10 cellular contexts compared by ENCODE assay signal in the genomic region with DNA sequence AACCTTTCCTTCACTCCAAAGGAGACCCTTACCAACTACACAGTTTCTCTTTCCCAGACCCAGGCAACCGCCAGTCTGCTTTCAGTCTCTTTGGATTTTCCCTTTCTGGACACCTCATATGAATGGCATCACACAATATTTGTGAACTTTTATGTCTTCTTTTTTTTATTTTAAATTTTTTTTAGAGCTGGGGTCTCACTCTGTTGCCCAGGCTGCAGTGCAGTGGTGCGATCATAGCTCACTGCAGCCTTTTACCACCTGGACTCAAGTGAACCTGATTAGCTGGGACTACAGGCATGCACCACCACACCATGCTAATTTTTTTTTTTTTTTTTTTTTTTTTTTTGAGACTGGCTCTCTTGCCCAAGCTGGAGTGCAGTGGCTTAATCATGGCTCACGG.
"Had no signal": no experiment of that assay in that cellular context is flagged by ENCODE, and none has a peak within 500 bp of the region (broad histone marks: within the 10 kb centered on the region; RNA-seq: fewer than 3 reads in every experiment).

No MANE protein-coding gene starts in this region.

- H3K27ac Mint-ChIP-seq: HFFc6 had no signal

- DNase-seq: GOT3, H7, IMR-90, KG1 had no signal

- H3K4me3 ChIP-seq: GM23248, HAP-1, K562 had no signal

- H3K4me3 Mint-ChIP-seq: HFFc6 had no signal

- H3K9ac ChIP-seq: GM23248 had no signal

- FAIRE-seq: K562 had no signal

- ATAC-seq: HCT116, K562 had no signal

- H3K9me3 ChIP-seq: HAP-1 had no signal

- H3K9me3 Mint-ChIP-seq: HFFc6 had no signal

- H3K36me3 ChIP-seq: HAP-1 had no signal

- H2AFZ ChIP-seq: GM23248 had no signal

- H3K27ac ChIP-seq: GM23248, HL-60 had no signal
